ENCODE assay signal across 8 cellular contexts in the genomic region with DNA sequence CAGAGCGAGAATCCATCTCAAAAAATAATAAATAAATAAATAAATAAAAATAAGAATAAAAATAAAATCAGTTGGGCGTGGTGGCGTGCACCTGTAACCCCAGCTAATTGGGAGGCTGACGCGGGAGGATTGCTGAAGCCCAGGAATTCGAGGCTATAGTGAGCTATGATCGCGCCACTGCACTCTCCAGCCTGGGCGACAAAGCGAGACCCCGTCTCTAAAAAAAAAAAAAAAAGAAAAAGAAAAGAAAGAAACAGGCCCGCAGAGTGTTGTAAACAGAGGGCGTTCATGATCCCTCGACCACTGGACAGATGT. TPM values are rescaled to one million over a fixed set of nuclear protein-coding genes. Genes with fewer than 3 reads are reported as not detected.
DNase-seq lines count a peak whose midpoint lies in the region; ATAC-seq and TF ChIP-seq lines count a peak whose summit lies in the region.

No MANE protein-coding gene starts in this region.

- H2AFZ ChIP-seq in Loucy (ENCODE audit: low read length): peak overlapping the region; percentile 80

- H3K9me3 ChIP-seq in BE2C: no peaks in the 10 kb centered on the region
- no peaks in the 10 kb centered on the region for H3K9me3 ChIP-seq in Loucy (ENCODE audit: insufficient read depth, low read depth, low read length)

- no peaks in the 10 kb centered on the region for H3K9me2 ChIP-seq in Loucy (replicated peaks; ENCODE audit: low read depth, low read length)

- peak overlapping the region; percentile 98 to 100 for H3K27ac ChIP-seq in coronary artery

- TF ChIP-seq CTCF in BE2C (IDR thresholded peaks at IDR 0.05; ENCODE audit: low read depth, low read length) (no peak), Loucy (conservative IDR thresholded peaks at IDR 0.05; ENCODE audit: low read length) (no peak), coronary artery (IDR thresholded peaks at IDR 0.05) (no peak), nephron progenitor cell (IDR thresholded peaks at IDR 0.05) (no peak)

- H3K27me3 ChIP-seq in BE2C (no peaks in the 10 kb centered on the region), Loucy (ENCODE audit: insufficient read depth, low read length, poor library complexity, severe bottlenecking) (no peaks in the 10 kb centered on the region)

- peaks cover 4% of the 10 kb centered on the region for H3K36me3 Mint-ChIP-seq in nephron progenitor cell (ENCODE audit: low read depth)

- H3K27me3 Mint-ChIP-seq in nephron progenitor cell (ENCODE audit: low read depth, poor library complexity): peaks cover 3% of the 10 kb centered on the region

- peaks cover 7% of the 10 kb centered on the region; the same call in 1 of the 2 replicates for H3K79me2 ChIP-seq in Loucy (ENCODE audit: insufficient read depth, low read length)

- ATAC-seq in GM19035 (IDR thresholded peaks at IDR 0.05; ENCODE audit: unreplicated experiment): no peak

- peak overlapping the region; percentile 79 for H3K4me3 Mint-ChIP-seq in nephron progenitor cell

- H3K4me3 ChIP-seq in BE2C (ENCODE audit: low read depth, low read length): peak overlapping the region; percentile 68
- peak overlapping the region; percentile 73 for H3K4me3 ChIP-seq in Loucy (ENCODE audit: low read length, poor library complexity, severe bottlenecking)
- H3K4me3 ChIP-seq in coronary artery: peak overlapping the region; percentile 72

- peak overlapping the region; percentile 70 for H3K9ac ChIP-seq in Loucy (ENCODE audit: low read depth, low read length, poor library complexity, severe bottlenecking)

- DNase-seq in BE2C (no peak), coronary artery (ENCODE audit: low spot score) (no peak), nephron progenitor cell (no peak), EL (no peak), DMS79 treated with DMSO at 0.1 percent for 48 hours (lab: John Stamatoyannopoulos, UW) (no peak)
- no peak for DNase-seq in activated CD4-positive, CD25-positive, alpha-beta regulatory T cell (lab: John Stamatoyannopoulos, UW)

- peak overlapping the region; percentile 64 for H3K27ac Mint-ChIP-seq in nephron progenitor cell

- peaks cover 58% of the 10 kb centered on the region for H3K4me1 Mint-ChIP-seq in nephron progenitor cell

- H3K4me1 ChIP-seq in BE2C (peaks cover 3% of the 10 kb centered on the region; the same call in 1 of the 2 replicates), Loucy (ENCODE audit: insufficient read depth, low read length, poor library complexity, severe bottlenecking) (peaks cover 11% of the 10 kb centered on the region)

- peak overlapping the region; percentile 85 for H3K4me2 ChIP-seq in Loucy (ENCODE audit: low read depth, low read length, poor library complexity, severe bottlenecking)

- H3K36me3 ChIP-seq in BE2C: no peaks in the 10 kb centered on the region; the same call in 1 of the 2 replicates
- H3K36me3 ChIP-seq in Loucy (ENCODE audit: insufficient read depth, low read length): no peaks in the 10 kb centered on the region

- no peaks in the 10 kb centered on the region for H4K20me1 ChIP-seq in Loucy (ENCODE audit: insufficient read depth, low read length, poor library complexity, severe bottlenecking)

- H3K9me3 Mint-ChIP-seq in nephron progenitor cell: no peaks in the 10 kb centered on the region

- no peaks in the 10 kb centered on the region for H3F3A ChIP-seq in Loucy (ENCODE audit: low read depth)

RNA-seq across cellular contexts. Expression of a gene that starts 5.4 kb away (rescaled TPM):
- polyA plus RNA-seq in BE2C (2012; ENCODE audit: insufficient read depth, insufficient read length, low read depth): 18.5 TPM

RNA-seq across cellular contexts. Expression of a gene that starts 7.2 kb away (rescaled TPM):
- 0.62 TPM for polyA plus RNA-seq in BE2C (2012; ENCODE audit: insufficient read depth, insufficient read length, low read depth)

RNA-seq across cellular contexts. Expression of a gene that starts 23.7 kb away (rescaled TPM):
- 77.4 TPM for polyA plus RNA-seq in BE2C (2012; ENCODE audit: insufficient read depth, insufficient read length, low read depth)

RNA-seq across cellular contexts. Expression of a gene that starts 30.4 kb away (rescaled TPM):
- not detected for polyA plus RNA-seq in BE2C (2012; ENCODE audit: insufficient read depth, insufficient read length, low read depth)

RNA-seq across cellular contexts. Expression of a gene that starts 45.1 kb away (rescaled TPM):
- polyA plus RNA-seq in BE2C (2012; ENCODE audit: insufficient read depth, insufficient read length, low read depth): 3.4 TPM
